In the genomic region with DNA sequence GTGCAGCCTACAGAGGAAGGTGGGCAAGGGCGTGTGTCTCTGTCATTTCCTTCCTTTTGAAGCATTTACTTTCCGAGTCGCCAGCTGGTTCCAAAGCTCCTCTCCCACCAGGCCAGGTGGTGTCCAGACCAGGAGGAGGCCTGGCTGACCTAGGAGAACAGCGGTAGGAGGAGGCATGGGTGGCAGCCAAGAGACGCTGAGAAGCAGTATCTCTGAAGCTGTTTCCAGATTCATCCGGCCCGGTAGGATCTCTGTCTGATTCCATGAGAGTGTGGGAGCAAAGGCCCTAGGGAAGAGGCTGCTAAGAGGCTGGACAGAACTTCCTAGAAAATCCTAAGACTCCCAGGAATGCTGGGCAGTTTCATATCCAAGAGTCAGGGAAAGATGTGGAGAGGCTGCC, we compare ENCODE assay signal across 25 cellular contexts. TPM values are rescaled to one million over a fixed set of nuclear protein-coding genes. Genes with fewer than 3 reads are reported as not detected.
DNase-seq lines count a peak whose midpoint lies in the region; TF ChIP-seq lines count a peak whose summit lies in the region.
"Had no signal": no experiment of that assay in that cellular context is flagged by ENCODE, and none has a peak within 500 bp of the region (broad histone marks: within the 10 kb centered on the region; RNA-seq: fewer than 3 reads in every experiment).

No MANE protein-coding gene starts in this region.

- H3K27me3 ChIP-seq in breast epithelium (no peaks in the 10 kb centered on the region), right atrium auricular region (no peaks in the 10 kb centered on the region), subcutaneous abdominal adipose tissue (ENCODE audit: control insufficient read depth in 5 of 5, insufficient read depth in 4 of 5, low read length in 5 of 5) (peaks cover 0 to 7% (median 7%) of the 10 kb centered on the region in 5 donors), HAP-1 (ENCODE audit: low read depth) (no peaks in the 10 kb centered on the region; the same call in 1 of the 2 replicates)
- H3K27me3 ChIP-seq: SJCRH30 had no signal

- no peaks in the 10 kb centered on the region for H3K36me3 Mint-ChIP-seq in MCF 10A (ENCODE audit: insufficient read depth, unreplicated experiment)
- H3K36me3 Mint-ChIP-seq: brain; natural killer cell treated with Interleukin-12 subunit alpha and Interleukin-12 subunit beta and Interleukin-15 and Interleukin-18, amount 100 ng/mL, for 72 hours had no signal

- CTCF ChIA-PET in MCF 10A (lab: Yijun Ruan, JAX): interaction anchor here (0.6 to 1.4 kb wide), 2 partner anchors 9 to 119 kb away, joined by 3 read pairs; no protein-coding TSS in a partner anchor

- TF ChIP-seq POLR2A in breast epithelium (IDR thresholded peaks at IDR 0.05): no peak

- TF ChIP-seq CTCF in breast epithelium (IDR thresholded peaks at IDR 0.05) (no peak), MCF 10A (IDR thresholded peaks at IDR 0.05; ENCODE audit: unreplicated experiment) (no peak), right atrium auricular region (IDR thresholded peaks at IDR 0.05) (no peak)

- in situ Hi-C loops in G401 (cut with HindIII; ENCODE audit: low sequenced_read_pairs) (no loop called here), HAP-1 (cut with MboI; ENCODE audit: low sequenced_read_pairs) (no loop called here)

- peaks cover 16% of the 10 kb centered on the region for H3K27me3 Mint-ChIP-seq in MCF 10A (ENCODE audit: insufficient read depth, unreplicated experiment)

- no peaks in the 10 kb centered on the region for H3K9me3 ChIP-seq in breast epithelium
- no peaks in the 10 kb centered on the region for H3K9me3 ChIP-seq in right atrium auricular region
- H3K9me3 ChIP-seq in subcutaneous abdominal adipose tissue (ENCODE audit: control insufficient read depth in 5 of 5, low read length in 5 of 5): no peaks in the 10 kb centered on the region
- H3K9me3 ChIP-seq in HAP-1: no peaks in the 10 kb centered on the region
- H3K9me3 ChIP-seq: left lung, Peyer's patch, SJCRH30 had no signal

- no peak overlapping the region for H3K4me3 Mint-ChIP-seq in MCF 10A (ENCODE audit: unreplicated experiment)
- H3K4me3 Mint-ChIP-seq: activated T-helper 1 cell treated with anti-CD3 and anti-CD28 coated beads, Interleukin-12 subunit alpha, Interleukin-12 subunit beta, Interleukin-2, Interleukin-4 antibody, amounts not matched to agents 30 ng/mL and 10 ng/mL and 1 ng/mL, durations not matched to agents 14 hours and 24 hours and 36 hours; brain; HFFc6; natural killer cell treated with Interleukin-12 subunit alpha and Interleukin-12 subunit beta and Interleukin-15 and Interleukin-18, amount 100 ng/mL, for 72 hours had no signal

- no peak for DNase-seq in breast epithelium (ENCODE audit: low spot score in 2 of 2)
- DNase-seq in MCF 10A (ENCODE audit: unreplicated experiment): no peak
- peak; percentile 33 for DNase-seq in G401 (ENCODE audit: low spot score)
- DNase-seq in right atrium auricular region (ENCODE audit: low spot score): no peak
- no peak for DNase-seq in DMS53 treated with DMSO at 0.1 percent for 48 hours (lab: John Stamatoyannopoulos, UW; ENCODE audit: unreplicated experiment)
- DNase-seq in HAP-1 (ENCODE audit: low spot score in 2 of 2): no peak
- DNase-seq in NCI-H69 (lab: John Stamatoyannopoulos, UW): no peak
- DNase-seq: effector memory CD4-positive, alpha-beta T cell; erythroblast; foreskin melanocyte; HFFc6; hypothalamus; midbrain; NCI-H1048; NCI-H187 treated with DMSO at 0.1 percent for 48 hours; NCI-H524 treated with DMSO at 0.1 percent for 48 hours; Peyer's patch; SJCRH30; substantia nigra; T-helper 1 cell had no signal

- no peak overlapping the region for H3K27ac Mint-ChIP-seq in MCF 10A (ENCODE audit: low read depth, unreplicated experiment)
- H3K27ac Mint-ChIP-seq: activated T-helper 1 cell treated with anti-CD3 and anti-CD28 coated beads, Interleukin-12 subunit alpha, Interleukin-12 subunit beta, Interleukin-2, Interleukin-4 antibody, amounts not matched to agents 30 ng/mL and 10 ng/mL and 1 ng/mL, durations not matched to agents 14 hours and 24 hours and 36 hours; HFFc6; natural killer cell treated with Interleukin-12 subunit alpha and Interleukin-12 subunit beta and Interleukin-15 and Interleukin-18, amount 100 ng/mL, for 72 hours had no signal

- H3K36me3 ChIP-seq in breast epithelium (no peaks in the 10 kb centered on the region), right atrium auricular region (no peaks in the 10 kb centered on the region), subcutaneous abdominal adipose tissue (ENCODE audit: control insufficient read depth in 5 of 5, insufficient read depth in 5 of 5, low read length in 5 of 5) (no peaks in the 10 kb centered on the region), HAP-1 (replicated peaks) (no peaks in the 10 kb centered on the region)
- H3K36me3 ChIP-seq: left lung, Peyer's patch, SJCRH30 had no signal

- H3K27ac ChIP-seq in breast epithelium: peak overlapping the region; percentile 25 to 54
- peak overlapping the region; percentile 17 to 51 for H3K27ac ChIP-seq in right atrium auricular region
- H3K27ac ChIP-seq in subcutaneous abdominal adipose tissue (ENCODE audit: low read depth, low read length): peak overlapping the region; percentile 54
- H3K27ac ChIP-seq: left lung, SJCRH30 had no signal

- H3K4me3 ChIP-seq in breast epithelium (no peak overlapping the region), right atrium auricular region (no peak overlapping the region), subcutaneous abdominal adipose tissue (ENCODE audit: low read depth in 1 of 5, low read length in 5 of 5) (no peak overlapping the region), HAP-1 (no peak overlapping the region)
- H3K4me3 ChIP-seq: left lung, Peyer's patch, SJCRH30 had no signal

- BruUV-seq in MCF 10A (replicated peaks; lab: Mats Ljungman, UMichigan): no TSS peak

- H3K4me1 ChIP-seq in breast epithelium (no peaks in the 10 kb centered on the region), right atrium auricular region (peaks cover 0 to 26% of the 10 kb centered on the region in 2 donors), subcutaneous abdominal adipose tissue (ENCODE audit: control insufficient read depth in 5 of 5, insufficient read depth in 5 of 5, low read length in 5 of 5) (peaks cover 0 to 17% (median 11%) of the 10 kb centered on the region in 5 donors), HAP-1 (no peaks in the 10 kb centered on the region)

- no peaks in the 10 kb centered on the region for H3K4me1 Mint-ChIP-seq in MCF 10A (ENCODE audit: insufficient read depth, unreplicated experiment)

- POLR2A ChIA-PET in MCF 10A (lab: Yijun Ruan, JAX): no interaction called here

- intact Hi-C loops in breast epithelium (cut with DNase I; ENCODE audit: low total_unique reads): no loop called here
- intact Hi-C loops in MCF 10A (cut with micrococcal nuclease): no loop called here

- H3K9ac ChIP-seq in subcutaneous abdominal adipose tissue (ENCODE audit: low read length in 5 of 5): no peak overlapping the region

- H3K9me3 Mint-ChIP-seq in MCF 10A (ENCODE audit: unreplicated experiment): no peaks in the 10 kb centered on the region
- H3K9me3 Mint-ChIP-seq: activated T-helper 1 cell treated with anti-CD3 and anti-CD28 coated beads, Interleukin-12 subunit alpha, Interleukin-12 subunit beta, Interleukin-2, Interleukin-4 antibody, amounts not matched to agents 30 ng/mL and 10 ng/mL and 1 ng/mL, durations not matched to agents 14 hours and 24 hours and 36 hours; HFFc6; natural killer cell treated with Interleukin-12 subunit alpha and Interleukin-12 subunit beta and Interleukin-15 and Interleukin-18, amount 100 ng/mL, for 72 hours had no signal

RNA-seq across cellular contexts. Expression of gene MEOX1, which starts 20.3 kb away (rescaled TPM):
- total RNA-seq in breast epithelium: 10 to 100 TPM in 2 of 3 donors, 1 to 10 TPM in 1; 2.6 to 11.0 (median 10.5) TPM
- total RNA-seq in MCF 10A (2022): not detected in 2 replicates
- total RNA-seq in G401 (2014; rRNA removed; shearing (Covaris generic)): 86.0 and 87.4 TPM in 2 replicates
- total RNA-seq in right atrium auricular region: 10 to 100 TPM in 1 of 2 donors, 1 to 10 TPM in 1; 3.9 to 13.8 TPM
- total RNA-seq: HFFc6; natural killer cell treated with Interleukin-12 subunit alpha and Interleukin-12 subunit beta and Interleukin-15 and Interleukin-18, amount 100 ng/mL, for 72 hours had no signal
